ENCODE assay signal across 1 cellular context in the genomic region with DNA sequence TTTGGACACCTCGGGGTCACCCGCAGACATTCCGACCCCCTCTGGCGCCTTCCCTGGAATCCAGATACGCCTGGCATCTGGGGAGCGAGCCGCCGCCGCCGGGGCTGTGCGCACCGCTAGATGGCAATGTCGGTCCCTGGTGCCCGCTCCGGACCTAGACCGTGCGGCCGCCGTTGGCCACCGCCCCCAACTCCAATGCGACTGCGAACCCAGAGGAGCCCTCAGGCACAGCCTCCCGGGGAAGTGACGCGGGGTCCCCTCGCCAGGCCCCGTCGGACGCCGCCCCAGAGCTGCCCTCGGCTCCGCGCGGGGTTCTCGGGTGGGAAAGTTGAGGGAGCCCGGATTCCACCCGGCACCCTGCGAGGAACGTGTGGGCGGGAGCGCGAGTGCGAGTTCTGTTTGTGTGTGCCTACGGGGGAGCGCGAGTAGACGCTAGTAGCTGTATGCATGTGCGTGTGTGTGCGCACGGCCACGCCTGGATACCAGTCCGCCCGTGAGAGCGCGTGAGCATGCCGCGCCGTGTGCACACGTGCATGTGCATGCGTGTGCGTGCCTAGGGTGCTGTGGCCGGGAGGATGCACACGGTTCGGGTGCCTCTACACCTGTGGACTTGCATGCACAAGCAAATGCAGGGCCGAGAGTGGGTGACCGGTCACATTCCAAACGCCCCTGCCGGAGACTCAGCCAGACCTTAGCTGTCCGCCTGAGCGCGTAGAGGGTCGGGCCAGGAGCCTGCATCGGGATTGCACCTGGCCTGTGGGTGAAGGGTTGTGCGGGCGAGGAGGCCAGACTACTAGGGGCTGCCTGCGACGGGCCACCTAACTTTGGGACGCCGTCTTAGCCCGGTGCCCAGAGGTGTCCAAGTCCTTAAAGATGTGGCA.
TF ChIP-seq lines count a peak whose summit lies in the region.

No MANE protein-coding gene starts in this region.

TF ChIP-seq in SK-N-SH, 30 proteins besides CTCF, POLR2A, EP300 and RAD21:
- TF ChIP-seq TEAD4 (IDR thresholded peaks at IDR 0.05; ENCODE audit: borderline replicate concordance, insufficient read depth) (0 out of 2 replicates have a peak, but pooled peaks have one; percentile 45), FOXJ3 (CRISPR knock-in tag; IDR thresholded peaks at IDR 0.05) (no peak), YY1 (IDR thresholded peaks at IDR 0.05; ENCODE audit: low read depth) (no peak), FOSL2 (IDR thresholded peaks at IDR 0.05; ENCODE audit: borderline replicate concordance, low read depth) (no peak), CHD2 (IDR thresholded peaks at IDR 0.05; ENCODE audit: low read length, partially characterized antibody) (no peak), RCOR1 (IDR thresholded peaks at IDR 0.05; ENCODE audit: low read length) (peak; percentile 26; the same call in 1 of the 2 replicates), MXI1 (IDR thresholded peaks at IDR 0.05; ENCODE audit: low read depth, low read length) (peak; percentile 52; the same call in 1 of the 2 replicates), JUND (IDR thresholded peaks at IDR 0.05) (no peak), MEF2A (IDR thresholded peaks at IDR 0.05; ENCODE audit: borderline replicate concordance, low read depth) (no peak), SMC3 (IDR thresholded peaks at IDR 0.05; ENCODE audit: low read depth, low read length) (peak; percentile 81), SIN3A (IDR thresholded peaks at IDR 0.05; ENCODE audit: borderline replicate concordance, low read depth, low read length) (no peak), POLR2AphosphoS5 (IDR thresholded peaks at IDR 0.05; ENCODE audit: low read depth, low read length) (no peak), GABPA (IDR thresholded peaks at IDR 0.05; ENCODE audit: low read depth) (no peak)
- TF ChIP-seq, protein P1, sequence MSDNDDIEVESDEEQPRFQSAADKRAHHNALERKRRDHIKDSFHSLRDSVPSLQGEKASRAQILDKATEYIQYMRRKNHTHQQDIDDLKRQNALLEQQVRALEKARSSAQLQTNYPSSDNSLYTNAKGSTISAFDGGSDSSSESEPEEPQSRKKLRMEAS (IDR thresholded peaks at IDR 0.05; ENCODE audit: low read depth): peak; percentile 64; the same call in 1 of the 2 replicates
- TF ChIP-seq, protein P2, sequence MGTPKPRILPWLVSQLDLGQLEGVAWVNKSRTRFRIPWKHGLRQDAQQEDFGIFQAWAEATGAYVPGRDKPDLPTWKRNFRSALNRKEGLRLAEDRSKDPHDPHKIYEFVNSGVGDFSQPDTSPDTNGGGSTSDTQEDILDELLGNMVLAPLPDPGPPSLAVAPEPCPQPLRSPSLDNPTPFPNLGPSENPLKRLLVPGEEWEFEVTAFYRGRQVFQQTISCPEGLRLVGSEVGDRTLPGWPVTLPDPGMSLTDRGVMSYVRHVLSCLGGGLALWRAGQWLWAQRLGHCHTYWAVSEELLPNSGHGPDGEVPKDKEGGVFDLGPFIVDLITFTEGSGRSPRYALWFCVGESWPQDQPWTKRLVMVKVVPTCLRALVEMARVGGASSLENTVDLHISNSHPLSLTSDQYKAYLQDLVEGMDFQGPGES (IDR thresholded peaks at IDR 0.05; ENCODE audit: low read depth, low read length): 0 out of 2 replicates have a peak, but pooled peaks have one; percentile 13
TF ChIP-seq in SK-N-SH: peak in this region for 6.
